In the genomic region with DNA sequence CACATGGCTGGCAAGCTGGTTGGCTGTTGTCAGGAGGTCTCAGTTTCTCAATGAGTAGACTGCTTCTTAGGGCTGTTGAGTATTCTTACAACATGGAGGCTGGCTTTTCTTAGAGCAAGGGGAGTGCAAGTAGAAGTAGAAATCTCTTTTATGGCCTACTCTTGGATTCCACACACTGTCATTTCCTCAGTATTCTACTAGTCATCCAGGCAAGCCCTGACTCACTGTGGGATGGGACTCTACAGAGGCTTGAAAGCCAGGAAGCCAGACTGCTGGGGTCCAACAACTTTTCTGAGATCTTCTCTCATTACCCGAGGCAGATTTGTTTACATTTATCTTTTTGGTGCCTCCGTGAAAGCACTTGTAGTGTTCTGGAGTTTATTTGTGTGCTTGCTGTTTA, we compare ENCODE assay signal across 1 cellular context.
TF ChIP-seq lines count a peak whose summit lies in the region.

No MANE protein-coding gene starts in this region.

TF ChIP-seq in SK-N-SH treated with all-trans-retinoic acid at 6 μM for 48 hours, 23 proteins besides CTCF, POLR2A, EP300 and RAD21 (continued from another document):
- TF ChIP-seq ESRRG (CRISPR knock-in tag; IDR thresholded peaks at IDR 0.05) (no peak), ISL1 (CRISPR knock-in tag; IDR thresholded peaks at IDR 0.05) (no peak), ARNTL (CRISPR knock-in tag; IDR thresholded peaks at IDR 0.05; ENCODE audit: borderline replicate concordance, low read depth) (no peak), CSDC2 (CRISPR knock-in tag; IDR thresholded peaks at IDR 0.05) (no peak)
- TF ChIP-seq, protein P1, sequence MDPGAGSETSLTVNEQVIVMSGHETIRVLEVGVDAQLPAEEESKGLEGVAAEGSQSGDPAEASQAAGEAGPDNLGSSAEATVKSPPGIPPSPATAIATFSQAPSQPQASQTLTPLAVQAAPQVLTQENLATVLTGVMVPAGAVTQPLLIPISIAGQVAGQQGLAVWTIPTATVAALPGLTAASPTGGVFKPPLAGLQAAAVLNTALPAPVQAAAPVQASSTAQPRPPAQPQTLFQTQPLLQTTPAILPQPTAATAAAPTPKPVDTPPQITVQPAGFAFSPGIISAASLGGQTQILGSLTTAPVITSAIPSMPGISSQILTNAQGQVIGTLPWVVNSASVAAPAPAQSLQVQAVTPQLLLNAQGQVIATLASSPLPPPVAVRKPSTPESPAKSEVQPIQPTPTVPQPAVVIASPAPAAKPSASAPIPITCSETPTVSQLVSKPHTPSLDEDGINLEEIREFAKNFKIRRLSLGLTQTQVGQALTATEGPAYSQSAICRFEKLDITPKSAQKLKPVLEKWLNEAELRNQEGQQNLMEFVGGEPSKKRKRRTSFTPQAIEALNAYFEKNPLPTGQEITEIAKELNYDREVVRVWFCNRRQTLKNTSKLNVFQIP (CRISPR knock-in tag; IDR thresholded peaks at IDR 0.05; ENCODE audit: borderline replicate concordance, low read depth): no peak
